23 cellular contexts compared by ENCODE assay signal in genomic region chr20:35216541-35216940, GRCh38. TPM values are rescaled to one million over a fixed set of nuclear protein-coding genes. Genes with fewer than 3 reads are reported as not detected.
"Had no signal": no experiment of that assay in that cellular context is flagged by ENCODE, and none has a peak within 500 bp of the region (broad histone marks: within the 10 kb centered on the region; RNA-seq: fewer than 3 reads in every experiment).

No MANE protein-coding gene starts in this region.

- H3K4me1 Mint-ChIP-seq: activated CD4-positive, alpha-beta memory T cell treated with anti-CD3 and anti-CD28 coated beads, Interleukin-2, amount 10 ng/mL, durations not matched to agents 7 days and 5 days; activated CD4-positive, alpha-beta T cell treated with anti-CD3 and anti-CD28 coated beads, Interleukin-2, amount 10 ng/mL, durations not matched to agents 24 days and 14 days; activated naive CD8-positive, alpha-beta T cell treated with anti-CD3 and anti-CD28 coated beads, Interleukin-2, amount 10 ng/mL, durations not matched to agents 7 days and 5 days had no signal

- H3K9me3 Mint-ChIP-seq: activated CD4-positive, alpha-beta memory T cell treated with anti-CD3 and anti-CD28 coated beads, Interleukin-2, amount 10 ng/mL, durations not matched to agents 7 days and 5 days; activated CD4-positive, alpha-beta T cell treated with anti-CD3 and anti-CD28 coated beads, Interleukin-2, amount 10 ng/mL, durations not matched to agents 24 days and 14 days; activated naive CD4-positive, alpha-beta T cell treated with anti-CD3 and anti-CD28 coated beads for 36 hours; activated naive CD8-positive, alpha-beta T cell treated with anti-CD3 and anti-CD28 coated beads, Interleukin-2, amount 10 ng/mL, durations not matched to agents 7 days and 5 days; activated T-cell treated with anti-CD3 and anti-CD28 coated beads, Interleukin-2, amount 50 U/mL, for 72 hours; dendritic cell treated with granulocyte-macrophage colony-stimulating factor and Interleukin-4, amounts not matched to agents 40 ng/mL and 50 ng/mL, for 4 days; natural killer cell treated with Interleukin-12 subunit alpha and Interleukin-12 subunit beta and Interleukin-15 and Interleukin-18, amount 100 ng/mL, for 72 hours had no signal

- FAIRE-seq: endometrium, kidney had no signal

- DNase-seq: activated CD4-positive, alpha-beta memory T cell treated with anti-CD3 and anti-CD28 coated beads, Interleukin-2, amount 10 ng/mL, durations not matched to agents 7 days and 5 days; activated CD4-positive, alpha-beta T cell treated with anti-CD3 and anti-CD28 coated beads, Interleukin-2, amount 10 ng/mL, durations not matched to agents 24 days and 14 days; activated effector memory CD4-positive, alpha-beta T cell treated with Interleukin-2 at 50 U/mL for 16 hours; activated naive CD4-positive, alpha-beta T cell treated with anti-CD3 and anti-CD28 coated beads for 36 hours; activated naive CD8-positive, alpha-beta T cell treated with anti-CD3 and anti-CD28 coated beads, Interleukin-2, amount 10 ng/mL, durations not matched to agents 7 days and 5 days; activated T-cell treated with anti-CD3 and anti-CD28 coated beads, Interleukin-2, amount 50 U/mL, for 72 hours; amygdala; effector CD4-positive, alpha-beta T cell; foreskin fibroblast; kidney; left lung; retina; spleen; stimulated activated CD4-positive, alpha-beta T cell treated with anti-CD3 and anti-CD28 coated beads, Interleukin-4, amount 100 ng/mL, for 1 hour; stimulated activated naive CD4-positive, alpha-beta T cell; testis; trophoblast cell had no signal

- H3K27ac ChIP-seq: left lung, spleen, testis, vagina had no signal

- H3K4me3 Mint-ChIP-seq: activated CD4-positive, alpha-beta memory T cell treated with anti-CD3 and anti-CD28 coated beads, Interleukin-2, amount 10 ng/mL, durations not matched to agents 7 days and 5 days; activated CD4-positive, alpha-beta T cell treated with anti-CD3 and anti-CD28 coated beads, Interleukin-2, amount 10 ng/mL, durations not matched to agents 24 days and 14 days; activated naive CD4-positive, alpha-beta T cell treated with anti-CD3 and anti-CD28 coated beads for 36 hours; activated naive CD8-positive, alpha-beta T cell treated with anti-CD3 and anti-CD28 coated beads, Interleukin-2, amount 10 ng/mL, durations not matched to agents 7 days and 5 days; activated T-cell treated with anti-CD3 and anti-CD28 coated beads, Interleukin-2, amount 50 U/mL, for 72 hours; dendritic cell treated with granulocyte-macrophage colony-stimulating factor and Interleukin-4, amounts not matched to agents 40 ng/mL and 50 ng/mL, for 4 days; natural killer cell treated with Interleukin-12 subunit alpha and Interleukin-12 subunit beta and Interleukin-15 and Interleukin-18, amount 100 ng/mL, for 72 hours had no signal

- H3K9me3 ChIP-seq: left lung, spleen, testis, vagina had no signal

- H3K27me3 ChIP-seq: left lung, spleen, testis, vagina had no signal

- H3K4me3 ChIP-seq: left lung, lung, spleen, testis, vagina had no signal

- H3K27me3 Mint-ChIP-seq: activated CD4-positive, alpha-beta memory T cell treated with anti-CD3 and anti-CD28 coated beads, Interleukin-2, amount 10 ng/mL, durations not matched to agents 7 days and 5 days; activated CD4-positive, alpha-beta T cell treated with anti-CD3 and anti-CD28 coated beads, Interleukin-2, amount 10 ng/mL, durations not matched to agents 24 days and 14 days; activated naive CD8-positive, alpha-beta T cell treated with anti-CD3 and anti-CD28 coated beads, Interleukin-2, amount 10 ng/mL, durations not matched to agents 7 days and 5 days; natural killer cell treated with Interleukin-12 subunit alpha and Interleukin-12 subunit beta and Interleukin-15 and Interleukin-18, amount 100 ng/mL, for 72 hours; progenitor cell of endocrine pancreas had no signal

- H3K36me3 ChIP-seq: left lung, vagina had no signal

- H3K36me3 Mint-ChIP-seq: activated naive CD8-positive, alpha-beta T cell treated with anti-CD3 and anti-CD28 coated beads, Interleukin-2, amount 10 ng/mL, durations not matched to agents 7 days and 5 days; natural killer cell treated with Interleukin-12 subunit alpha and Interleukin-12 subunit beta and Interleukin-15 and Interleukin-18, amount 100 ng/mL, for 72 hours had no signal

- H3K27ac Mint-ChIP-seq: activated CD4-positive, alpha-beta memory T cell treated with anti-CD3 and anti-CD28 coated beads, Interleukin-2, amount 10 ng/mL, durations not matched to agents 7 days and 5 days; activated CD4-positive, alpha-beta T cell treated with anti-CD3 and anti-CD28 coated beads, Interleukin-2, amount 10 ng/mL, durations not matched to agents 24 days and 14 days; activated naive CD4-positive, alpha-beta T cell treated with anti-CD3 and anti-CD28 coated beads for 36 hours; activated naive CD8-positive, alpha-beta T cell treated with anti-CD3 and anti-CD28 coated beads, Interleukin-2, amount 10 ng/mL, durations not matched to agents 7 days and 5 days; activated T-cell treated with anti-CD3 and anti-CD28 coated beads, Interleukin-2, amount 50 U/mL, for 72 hours; dendritic cell treated with granulocyte-macrophage colony-stimulating factor and Interleukin-4, amounts not matched to agents 40 ng/mL and 50 ng/mL, for 4 days; natural killer cell treated with Interleukin-12 subunit alpha and Interleukin-12 subunit beta and Interleukin-15 and Interleukin-18, amount 100 ng/mL, for 72 hours; progenitor cell of endocrine pancreas had no signal

- ATAC-seq: activated T-cell treated with anti-CD3 and anti-CD28 coated beads, Interleukin-2, amount 50 U/mL, for 72 hours; left lung; natural killer cell treated with Interleukin-12 subunit alpha and Interleukin-12 subunit beta and Interleukin-15 and Interleukin-18, amount 100 ng/mL, for 72 hours had no signal

- H3K4me1 ChIP-seq: left lung, spleen, testis, vagina had no signal

RNA-seq across cellular contexts. Expression of gene MMP24, which starts 9.9 kb away (rescaled TPM):
- total RNA-seq: activated CD4-positive, alpha-beta memory T cell treated with anti-CD3 and anti-CD28 coated beads, Interleukin-2, amount 10 ng/mL, durations not matched to agents 7 days and 5 days; activated CD4-positive, alpha-beta T cell treated with anti-CD3 and anti-CD28 coated beads, Interleukin-2, amount 10 ng/mL, durations not matched to agents 24 days and 14 days; activated naive CD4-positive, alpha-beta T cell treated with anti-CD3 and anti-CD28 coated beads for 36 hours; activated T-cell treated with anti-CD3 and anti-CD28 coated beads, Interleukin-2, amount 50 U/mL, for 72 hours; natural killer cell treated with Interleukin-12 subunit alpha and Interleukin-12 subunit beta and Interleukin-15 and Interleukin-18, amount 100 ng/mL, for 72 hours had no signal
